In genomic region chr13:21909331-21909730, GRCh38 we compare ENCODE assay signal across 19 cellular contexts.
A peak's percentile ranks its signal among the peaks of the same experiment; 100 is the strongest.
DNase-seq lines count a peak whose midpoint lies in the region; ATAC-seq and TF ChIP-seq lines count a peak whose summit lies in the region.
"Had no signal": no experiment of that assay in that cellular context is flagged by ENCODE, and none has a peak within 500 bp of the region (broad histone marks: within the 10 kb centered on the region; RNA-seq: fewer than 3 reads in every experiment).

No MANE protein-coding gene starts in this region.

- POLR2A ChIA-PET in RWPE1 (lab: Yijun Ruan, JAX; ENCODE audit: low non-redundant PET) = no interaction called here

- no peak for TF ChIP-seq CTCF in RWPE1 (conservative IDR thresholded peaks at IDR 0.05; ENCODE audit: low read depth)

- CTCF ChIA-PET in RWPE1 (lab: Yijun Ruan, JAX) = interaction anchor here (0.6 kb wide), 1 partner anchor 1336 kb away, joined by 3 read pairs; no protein-coding TSS in a partner anchor

- H3K27ac ChIP-seq in RWPE1 = no peak overlapping the region
- H3K27ac ChIP-seq: HL-60 had no signal

- H3K36me3 ChIP-seq in MG63 = no peaks in the 10 kb centered on the region

- H3K9me3 ChIP-seq in MG63 = no peaks in the 10 kb centered on the region

- H3K4me3 ChIP-seq in MG63 = no peak overlapping the region
- H3K4me3 ChIP-seq: GM12878 had no signal

- no peak for ATAC-seq in left lobe of liver
- ATAC-seq: GM12878, SK-N-SH treated with all-trans-retinoic acid at 6 μM for 48 hours had no signal

- no peaks in the 10 kb centered on the region for H3K27me3 ChIP-seq in MG63

- DNase-seq in M059J (ENCODE audit: low read depth) (peak; percentile 6), RWPE1 (ENCODE audit: low spot score) (peak; percentile 62), islet precursor cell (peak; percentile 84), renal cortical epithelial cell (ENCODE audit: low read depth) (peak; percentile 25), MG63 (no peak), left lobe of liver (ENCODE audit: low spot score) (no peak)
- no peak for DNase-seq in activated CD4-positive, alpha-beta T cell treated with anti-CD3 and anti-CD28 coated beads, Interleukin-2, amount 50 U/mL, for 4 hours
- DNase-seq: Calu3; CD4-positive, CD25-positive, alpha-beta regulatory T cell; DMS79; H9; NCI-H1436 treated with DMSO at 0.1 percent for 48 hours; NCI-H2029 treated with DMSO at 0.1 percent for 48 hours; NCI-H510A; NCI-H82; Right ventricle myocardium superior had no signal

Comparison
In these comparisons a context has a peak if more than half of its experiments do, and no peak if none do; other contexts are left out.
1. DNase-seq: peak in M059J (single experiment), RWPE1 (single experiment), islet precursor cell (single experiment) and renal cortical epithelial cell (single experiment); none in activated CD4-positive, alpha-beta T cell treated with anti-CD3 and anti-CD28 coated beads, Interleukin-2, amount 50 U/mL, for 4 hours (0 of 2), MG63 (single experiment) and left lobe of liver (single experiment).